Comparison of ENCODE assay signal across 8 cellular contexts in the genomic region with DNA sequence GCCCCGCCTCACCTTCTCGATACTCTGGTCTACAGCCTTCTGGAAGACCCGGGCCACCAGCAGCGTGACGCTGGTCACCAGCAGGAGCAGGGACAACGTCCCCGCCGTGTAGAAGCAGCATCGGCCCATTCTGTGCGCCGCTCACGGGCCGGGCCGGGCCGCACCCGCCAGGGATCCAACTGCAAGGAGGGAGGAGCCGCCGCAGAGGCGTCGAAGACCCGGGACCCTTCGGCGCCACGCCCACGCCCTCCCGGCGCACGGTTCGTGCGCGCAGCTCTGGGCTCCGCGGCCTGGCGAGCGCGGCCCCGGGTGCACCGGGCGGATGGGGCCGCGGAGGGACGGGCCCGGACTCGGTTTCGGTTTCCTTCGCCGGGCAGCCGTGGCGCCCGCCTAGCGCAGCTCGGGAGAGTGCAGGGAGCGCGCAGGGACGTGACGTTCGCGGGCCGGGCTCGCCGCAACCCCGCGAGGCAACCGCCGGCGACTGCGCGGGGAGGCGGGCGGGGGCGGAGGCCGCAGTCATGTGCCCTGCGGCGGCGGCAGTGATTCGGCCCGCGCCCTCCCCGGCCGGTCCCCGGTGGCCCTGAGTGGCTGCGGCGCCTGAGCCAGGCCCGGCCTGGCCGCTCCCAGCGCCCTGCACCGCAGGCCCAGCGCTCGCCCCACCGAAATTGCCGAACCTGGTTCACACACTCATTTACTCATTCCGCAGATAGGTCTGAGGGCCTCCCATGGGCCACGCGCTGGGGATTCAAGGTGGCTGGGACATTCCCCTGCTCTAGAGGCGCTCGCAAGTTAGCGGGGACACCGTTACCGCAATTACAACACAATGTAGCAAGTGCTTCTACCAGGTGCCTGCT. TPM values are rescaled to one million over a fixed set of nuclear protein-coding genes. Genes with fewer than 3 reads are reported as not detected.
DNase-seq lines count a peak whose midpoint lies in the region; ATAC-seq, FAIRE-seq and TF ChIP-seq lines count a peak whose summit lies in the region.

A gene with protein sequence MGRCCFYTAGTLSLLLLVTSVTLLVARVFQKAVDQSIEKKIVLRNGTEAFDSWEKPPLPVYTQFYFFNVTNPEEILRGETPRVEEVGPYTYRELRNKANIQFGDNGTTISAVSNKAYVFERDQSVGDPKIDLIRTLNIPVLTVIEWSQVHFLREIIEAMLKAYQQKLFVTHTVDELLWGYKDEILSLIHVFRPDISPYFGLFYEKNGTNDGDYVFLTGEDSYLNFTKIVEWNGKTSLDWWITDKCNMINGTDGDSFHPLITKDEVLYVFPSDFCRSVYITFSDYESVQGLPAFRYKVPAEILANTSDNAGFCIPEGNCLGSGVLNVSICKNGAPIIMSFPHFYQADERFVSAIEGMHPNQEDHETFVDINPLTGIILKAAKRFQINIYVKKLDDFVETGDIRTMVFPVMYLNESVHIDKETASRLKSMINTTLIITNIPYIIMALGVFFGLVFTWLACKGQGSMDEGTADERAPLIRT (minus strand): TSS at position 410 of the 854 bp plus-strand sequence. CDS start 281 bp downstream, at position 129.

- peak within 1 kb of the TSS; percentile 83 for H3K27ac Mint-ChIP-seq in activated CD4-positive, alpha-beta T cell treated with anti-CD3 and anti-CD28 coated beads, Interleukin-2, amount 10 ng/mL, durations not matched to agents 24 days and 14 days
- H3K27ac Mint-ChIP-seq in dendritic cell treated with granulocyte-macrophage colony-stimulating factor and Interleukin-4, amounts not matched to agents 40 ng/mL and 50 ng/mL, for 4 days: peak within 1 kb of the TSS; percentile 83

- FAIRE-seq in HepG2 (lab: Jason Lieb, UNC): no peak

- peaks cover 69% of the 10 kb centered on the region for H3K4me1 ChIP-seq in HepG2 (ENCODE audit: insufficient read depth, low read length)

- peaks cover 23% of the 10 kb centered on the region for H3K4me1 Mint-ChIP-seq in activated CD4-positive, alpha-beta T cell treated with anti-CD3 and anti-CD28 coated beads, Interleukin-2, amount 10 ng/mL, durations not matched to agents 24 days and 14 days
- H3K4me1 Mint-ChIP-seq in dendritic cell treated with granulocyte-macrophage colony-stimulating factor and Interleukin-4, amounts not matched to agents 40 ng/mL and 50 ng/mL, for 4 days (ENCODE audit: low read depth): peaks cover 83% of the 10 kb centered on the region

- POLR2A ChIA-PET in HepG2 (lab: Yijun Ruan, JAX): no interaction called here

- peaks cover 4% of the 10 kb centered on the region for H3K9me3 Mint-ChIP-seq in activated CD4-positive, alpha-beta T cell treated with anti-CD3 and anti-CD28 coated beads, Interleukin-2, amount 10 ng/mL, durations not matched to agents 24 days and 14 days
- no peaks in the 10 kb centered on the region for H3K9me3 Mint-ChIP-seq in dendritic cell treated with granulocyte-macrophage colony-stimulating factor and Interleukin-4, amounts not matched to agents 40 ng/mL and 50 ng/mL, for 4 days

- peak within 1 kb of the TSS; percentile 86 for H3K4me3 Mint-ChIP-seq in activated CD4-positive, alpha-beta T cell treated with anti-CD3 and anti-CD28 coated beads, Interleukin-2, amount 10 ng/mL, durations not matched to agents 24 days and 14 days
- peak within 1 kb of the TSS; percentile 93 for H3K4me3 Mint-ChIP-seq in dendritic cell treated with granulocyte-macrophage colony-stimulating factor and Interleukin-4, amounts not matched to agents 40 ng/mL and 50 ng/mL, for 4 days

- TF ChIP-seq CTCF in HepG2 (CRISPR knock-in tag; IDR thresholded peaks at IDR 0.05): no peak

- CTCF ChIA-PET in HepG2 (lab: Yijun Ruan, JAX; ENCODE audit: low intra/inter-chr PET ratio, low total read pairs): no interaction called here

- ATAC-seq in GM18873 (IDR thresholded peaks at IDR 0.05; ENCODE audit: low FRiP score, unreplicated experiment) (peak; percentile 66), HG03108 (IDR thresholded peaks at IDR 0.05; ENCODE audit: unreplicated experiment) (peak; percentile 80), HepG2 (peak; percentile 96)

- peak; percentile 54 for TF ChIP-seq RAD21 in HepG2 (CRISPR knock-in tag; IDR thresholded peaks at IDR 0.05)

- intact Hi-C loops in activated CD4-positive, alpha-beta T cell treated with anti-CD3 and anti-CD28 coated beads, Interleukin-2, amount 10 ng/mL, durations not matched to agents 24 days and 14 days (cut with micrococcal nuclease): loop anchor here (2.0 to 5.0 kb wide), 4 partner anchors 65 to 1374 kb away; a partner anchor contains a TSS
- intact Hi-C loops in dendritic cell treated with granulocyte-macrophage colony-stimulating factor and Interleukin-4, amounts not matched to agents 40 ng/mL and 50 ng/mL, for 4 days (cut with micrococcal nuclease): loop anchor here (2.0 kb wide), 1 partner anchor 15 kb away; no protein-coding TSS in a partner anchor
- intact Hi-C loops in HepG2 (cut with micrococcal nuclease; ENCODE audit: unreplicated experiment): loop anchor here (1.0 to 2.0 kb wide), 2 partner anchors 12 to 93 kb away; a partner anchor contains a TSS

- H3K79me2 ChIP-seq in HepG2 (ENCODE audit: insufficient read depth, low read length): peaks cover 39% of the 10 kb centered on the region

- peaks cover 32% of the 10 kb centered on the region for H3K27me3 Mint-ChIP-seq in activated CD4-positive, alpha-beta T cell treated with anti-CD3 and anti-CD28 coated beads, Interleukin-2, amount 10 ng/mL, durations not matched to agents 24 days and 14 days
- no peaks in the 10 kb centered on the region for H3K27me3 Mint-ChIP-seq in dendritic cell treated with granulocyte-macrophage colony-stimulating factor and Interleukin-4, amounts not matched to agents 40 ng/mL and 50 ng/mL, for 4 days

- peak; percentile 97 for DNase-seq in AG20443 (ENCODE audit: low spot score)
- DNase-seq in NCI-H460 (ENCODE audit: extremely low read depth, low read depth): peak; percentile 66
- DNase-seq in activated CD4-positive, alpha-beta T cell treated with anti-CD3 and anti-CD28 coated beads, Interleukin-2, amount 10 ng/mL, durations not matched to agents 24 days and 14 days: peak; percentile 93
- peak; percentile 61 for DNase-seq in HepG2 (ENCODE audit: low spot score)
- DNase-seq in stimulated activated CD4-positive, alpha-beta T cell treated with anti-CD3 and anti-CD28 coated beads, Interleukin-4, amount 100 ng/mL, for 24 hours: peak; percentile 63

- H3K27me3 ChIP-seq in HepG2 (ENCODE audit: control insufficient read depth in 1 of 2, insufficient read depth in 2 of 2, low read length in 2 of 2): no peaks in the 10 kb centered on the region; a peak in 1 of 5 replicates

- peak within 1 kb of the TSS; percentile 79 for H2AFZ ChIP-seq in HepG2 (ENCODE audit: low read length)

- in situ Hi-C loops in HepG2 (cut with HindIII; ENCODE audit: extremely low pct_ligation_motif_present, low pct_unique_long_range_greater_than_20kb): no loop called here

- H3K9ac ChIP-seq in HepG2 (ENCODE audit: insufficient read depth, low read depth, low read length): peak within 1 kb of the TSS; percentile 91

- H3K27ac ChIP-seq in HepG2 (ENCODE audit: extremely low read length, insufficient read depth, low read length): peak within 1 kb of the TSS; percentile 86

- H3K9me3 ChIP-seq in HepG2 (ENCODE audit: low read length): no peaks in the 10 kb centered on the region

- no peak; a peak in 1 of 4 replicates for TF ChIP-seq EP300 in HepG2 (IDR thresholded peaks at IDR 0.05; ENCODE audit: low read depth in 2 of 2, low read length in 2 of 2)
- no peak for TF ChIP-seq EP300 in HepG2 (CRISPR knock-in tag; IDR thresholded peaks at IDR 0.05; ENCODE audit: borderline replicate concordance)

- 2% methylated on average over 11 of the region's 99 CpGs for WGBS in HepG2 (ENCODE audit: low lambda C conversion rate)

- no TSS peak for BruUV-seq in HepG2 (replicated peaks; lab: Mats Ljungman, UMichigan)

- TF ChIP-seq POLR2A in HepG2 (IDR thresholded peaks at IDR 0.05; ENCODE audit: insufficient read depth in 1 of 2, low read depth in 2 of 2, low read length in 2 of 2): peak in 1 of 2 experiments; percentile 84; a peak in 2 of 4 replicates

- H3K36me3 ChIP-seq in HepG2 (replicated peaks in 1 of 2; ENCODE audit: control insufficient read depth in 1 of 2, insufficient read depth in 2 of 2, low read length in 2 of 2): no peaks in the 10 kb centered on the region

- H3K36me3 Mint-ChIP-seq in activated CD4-positive, alpha-beta T cell treated with anti-CD3 and anti-CD28 coated beads, Interleukin-2, amount 10 ng/mL, durations not matched to agents 24 days and 14 days (ENCODE audit: low read depth): no peaks in the 10 kb centered on the region
- H3K36me3 Mint-ChIP-seq in dendritic cell treated with granulocyte-macrophage colony-stimulating factor and Interleukin-4, amounts not matched to agents 40 ng/mL and 50 ng/mL, for 4 days (ENCODE audit: low read depth): peaks cover 5% of the 10 kb centered on the region

- H3K4me2 ChIP-seq in HepG2 (ENCODE audit: low read depth, low read length): peak within 1 kb of the TSS; percentile 99

- H3K4me3 ChIP-seq in HepG2 (replicated peaks in 1 of 3; ENCODE audit: insufficient read depth in 1 of 3, low read depth in 2 of 3, low read length in 3 of 3): peak within 1 kb of the TSS; percentile 72 to 86 (median 76)

- no peaks in the 10 kb centered on the region for H4K20me1 ChIP-seq in HepG2 (ENCODE audit: insufficient read depth, low read length)

RNA-seq across cellular contexts. Expression of the gene that starts here (rescaled TPM):
- total RNA-seq in NCI-H460 (2014; rRNA removed; shearing (Covaris generic)): 133 and 137 TPM in 2 replicates
- polyA plus RNA-seq in NCI-H460 (2014; cell fraction: nucleus; rRNA removed): 64.7 and 93.0 TPM in 2 replicates
- 1.5 and 1.7 TPM in 2 replicates for total RNA-seq in activated CD4-positive, alpha-beta T cell treated with anti-CD3 and anti-CD28 coated beads, Interleukin-2, amount 10 ng/mL, durations not matched to agents 24 days and 14 days
- 23.5 and 43.4 TPM in 2 replicates for total RNA-seq in HepG2 (2016; rRNA removed; fragmentation: Illumina TruSeq; extraction: Trizol)
- total RNA-seq in HepG2 (2016; cell fraction: cytosol; rRNA removed; fragmentation: Illumina TruSeq; extraction: Trizol; ENCODE audit: low read depth): 3.4 and 5.0 TPM in 2 replicates
- total RNA-seq in HepG2 (2016; cell fraction: insoluble cytoplasmic fraction; rRNA removed; fragmentation: Illumina TruSeq; extraction: Trizol): 27.0 and 44.9 TPM in 2 replicates
- total RNA-seq in HepG2 (2016; cell fraction: membrane; rRNA removed; fragmentation: Illumina TruSeq; extraction: Trizol): 11.4 and 14.4 TPM in 2 replicates
- total RNA-seq in HepG2 (2016; cell fraction: nucleus; rRNA removed; fragmentation: Illumina TruSeq; extraction: Trizol): 46.8 and 54.9 TPM in 2 replicates
- 40.6 and 45.9 TPM in 2 replicates for polyA plus RNA-seq in HepG2 (2011; rRNA removed)
- polyA plus RNA-seq in HepG2 (2011; cell fraction: cytosol; rRNA removed): 21.7 and 39.6 TPM in 2 replicates
- polyA plus RNA-seq in HepG2 (2011; cell fraction: nucleus; rRNA removed): 16.5 and 20.8 TPM in 2 replicates
- polyA plus RNA-seq in HepG2 (2012): 49.6 and 72.8 TPM in 2 replicates
- 2.5 and 3.1 TPM in 2 replicates for polyA plus RNA-seq in HepG2 (2016; cell fraction: cytosol; fragmentation: Illumina TruSeq; extraction: Trizol; ENCODE audit: low read depth)
- 20.1 and 21.1 TPM in 2 replicates for polyA plus RNA-seq in HepG2 (2016; cell fraction: insoluble cytoplasmic fraction; fragmentation: Illumina TruSeq; extraction: Trizol; ENCODE audit: low read depth)
- 6.3 and 6.6 TPM in 2 replicates for polyA plus RNA-seq in HepG2 (2016; cell fraction: membrane; fragmentation: Illumina TruSeq; extraction: Trizol; ENCODE audit: low read depth)
- 41.0 and 42.6 TPM in 2 replicates for polyA plus RNA-seq in HepG2 (2016; cell fraction: nucleus; fragmentation: Illumina TruSeq; extraction: Trizol; ENCODE audit: insufficient read depth, low read depth)
- polyA minus RNA-seq in HepG2 (2011; rRNA and poly(A)+ RNA removed; ENCODE audit: low replicate concordance): 35.5 and 55.9 TPM in 2 replicates
- polyA minus RNA-seq in HepG2 (2011; cell fraction: cytosol; rRNA and poly(A)+ RNA removed): 46.9 and 76.7 TPM in 2 replicates
- polyA minus RNA-seq in HepG2 (2011; cell fraction: nucleus; rRNA and poly(A)+ RNA removed): 69.5 and 87.4 TPM in 2 replicates

Comparison
In these comparisons a context has a peak if more than half of its experiments do, and no peak if none do; other contexts are left out.
1. Peak in every context shown above with its lines: DNase-seq, ATAC-seq, H3K4me3 ChIP-seq and H3K27ac ChIP-seq.